31 cellular contexts compared by ENCODE assay signal in genomic region chr1:169571450-169571849, GRCh38. TPM values are rescaled to one million over a fixed set of nuclear protein-coding genes. Genes with fewer than 3 reads are reported as not detected.
"Had no signal": no experiment of that assay in that cellular context is flagged by ENCODE, and none has a peak within 500 bp of the region (broad histone marks: within the 10 kb centered on the region; RNA-seq: fewer than 3 reads in every experiment).

No MANE protein-coding gene starts in this region.

- H3K27ac Mint-ChIP-seq: activated CD4-positive, alpha-beta T cell treated with anti-CD3 and anti-CD28 coated beads, Interleukin-2, amount 10 ng/mL, durations not matched to agents 24 days and 14 days; activated CD8-positive, alpha-beta memory T cell treated with anti-CD3 and anti-CD28 coated beads, Interleukin-2, amount 10 ng/mL, durations not matched to agents 7 days and 5 days; activated CD8-positive, alpha-beta T cell treated with anti-CD3 and anti-CD28 coated beads, Interleukin-2, amount 10 ng/mL, durations not matched to agents 7 days and 5 days; activated naive CD8-positive, alpha-beta T cell; naive B cell; nephron progenitor cell; stimulated activated memory B cell treated with anti-CD40 and anti-IgM and Interleukin-4, amounts not matched to agents 10 μg/mL and 1 μg/mL and 100 μg/mL, for 72 hours; stimulated activated naive CD8-positive, alpha-beta T cell treated with anti-CD3 and anti-CD28 coated beads, Interleukin-15, amount 100 ng/mL, for 72 hours had no signal

- H3K27ac ChIP-seq: epithelial cell of prostate, esophagus squamous epithelium, heart right ventricle, neutrophil, sigmoid colon, upper lobe of left lung, WERI-Rb-1 had no signal

- DNase-seq: activated CD4-positive, alpha-beta T cell treated with anti-CD3 and anti-CD28 coated beads, Interleukin-2, amount 10 ng/mL, durations not matched to agents 24 days and 14 days; activated CD8-positive, alpha-beta memory T cell treated with anti-CD3 and anti-CD28 coated beads, Interleukin-2, amount 10 ng/mL, durations not matched to agents 7 days and 5 days; activated CD8-positive, alpha-beta T cell treated with anti-CD3 and anti-CD28 coated beads, Interleukin-2, amount 10 ng/mL, durations not matched to agents 7 days and 5 days; activated naive CD4-positive, alpha-beta T cell; activated T-cell treated with anti-CD3 and anti-CD28 coated beads, Interleukin-2, amount 50 U/mL, for 48 hours; anterior cingulate cortex; dermis blood vessel endothelial cell; effector CD4-positive, alpha-beta T cell; esophagus squamous epithelium; foreskin melanocyte; heart right ventricle; naive B cell; nephron progenitor cell; sigmoid colon; stimulated activated CD4-positive, alpha-beta T cell treated with anti-CD3 and anti-CD28 coated beads, Interleukin-1b, Interleukin-23, amount 100 ng/mL, for 48 hours; stimulated activated CD4-positive, alpha-beta T cell treated with anti-CD3 and anti-CD28 coated beads, Interleukin-4, amount 100 ng/mL, for 4 hours; stimulated activated CD8-positive, alpha-beta memory T cell treated with anti-CD3 and anti-CD28 coated beads, Interleukin-4, amount 100 ng/mL, for 48 hours; stimulated activated naive CD8-positive, alpha-beta T cell treated with anti-CD3 and anti-CD28 coated beads, Interleukin-15, amount 100 ng/mL, for 72 hours; substantia nigra; T-helper 9 cell; upper lobe of left lung; WERI-Rb-1 had no signal

- H3K4me1 Mint-ChIP-seq: naive B cell; nephron progenitor cell; stimulated activated memory B cell treated with anti-CD40 and anti-IgM and Interleukin-4, amounts not matched to agents 10 μg/mL and 1 μg/mL and 100 μg/mL, for 72 hours; stimulated activated naive CD8-positive, alpha-beta T cell treated with anti-CD3 and anti-CD28 coated beads, Interleukin-15, amount 100 ng/mL, for 72 hours had no signal

- H3K36me3 Mint-ChIP-seq: stimulated activated memory B cell treated with anti-CD40 and anti-IgM and Interleukin-4, amounts not matched to agents 10 μg/mL and 1 μg/mL and 100 μg/mL, for 72 hours had no signal

- H3K36me3 ChIP-seq: esophagus squamous epithelium, heart right ventricle, sigmoid colon, upper lobe of left lung, WERI-Rb-1 had no signal

- H3K4me3 Mint-ChIP-seq: activated CD4-positive, alpha-beta T cell treated with anti-CD3 and anti-CD28 coated beads, Interleukin-2, amount 10 ng/mL, durations not matched to agents 24 days and 14 days; activated CD8-positive, alpha-beta memory T cell treated with anti-CD3 and anti-CD28 coated beads, Interleukin-2, amount 10 ng/mL, durations not matched to agents 7 days and 5 days; activated CD8-positive, alpha-beta T cell treated with anti-CD3 and anti-CD28 coated beads, Interleukin-2, amount 10 ng/mL, durations not matched to agents 7 days and 5 days; activated naive CD8-positive, alpha-beta T cell; naive B cell; nephron progenitor cell; stimulated activated memory B cell treated with anti-CD40 and anti-IgM and Interleukin-4, amounts not matched to agents 10 μg/mL and 1 μg/mL and 100 μg/mL, for 72 hours; stimulated activated naive CD8-positive, alpha-beta T cell treated with anti-CD3 and anti-CD28 coated beads, Interleukin-15, amount 100 ng/mL, for 72 hours had no signal

- H3K4me1 ChIP-seq: esophagus squamous epithelium, upper lobe of left lung had no signal

- H3K9me3 Mint-ChIP-seq: activated CD4-positive, alpha-beta T cell treated with anti-CD3 and anti-CD28 coated beads, Interleukin-2, amount 10 ng/mL, durations not matched to agents 24 days and 14 days; naive B cell; nephron progenitor cell; stimulated activated memory B cell treated with anti-CD40 and anti-IgM and Interleukin-4, amounts not matched to agents 10 μg/mL and 1 μg/mL and 100 μg/mL, for 72 hours; stimulated activated naive CD8-positive, alpha-beta T cell treated with anti-CD3 and anti-CD28 coated beads, Interleukin-15, amount 100 ng/mL, for 72 hours had no signal

- H3K4me3 ChIP-seq: esophagus squamous epithelium, heart right ventricle, lung, sigmoid colon, upper lobe of left lung had no signal

- H3K9me3 ChIP-seq: esophagus squamous epithelium, heart right ventricle, neutrophil, sigmoid colon, upper lobe of left lung had no signal

- ATAC-seq: activated CD8-positive, alpha-beta memory T cell treated with anti-CD3 and anti-CD28 coated beads, Interleukin-2, amount 10 ng/mL, durations not matched to agents 7 days and 5 days; activated CD8-positive, alpha-beta T cell treated with anti-CD3 and anti-CD28 coated beads, Interleukin-2, amount 10 ng/mL, durations not matched to agents 7 days and 5 days; stimulated activated memory B cell treated with anti-CD40 and anti-IgM and Interleukin-4, amounts not matched to agents 10 μg/mL and 1 μg/mL and 100 μg/mL, for 72 hours; stimulated activated naive CD8-positive, alpha-beta T cell treated with anti-CD3 and anti-CD28 coated beads, Interleukin-15, amount 100 ng/mL, for 72 hours had no signal

- H3K27me3 ChIP-seq: neutrophil, sigmoid colon, upper lobe of left lung had no signal

- H3K27me3 Mint-ChIP-seq: activated CD4-positive, alpha-beta T cell treated with anti-CD3 and anti-CD28 coated beads, Interleukin-2, amount 10 ng/mL, durations not matched to agents 24 days and 14 days; activated CD8-positive, alpha-beta memory T cell treated with anti-CD3 and anti-CD28 coated beads, Interleukin-2, amount 10 ng/mL, durations not matched to agents 7 days and 5 days; activated naive CD8-positive, alpha-beta T cell; stimulated activated naive CD8-positive, alpha-beta T cell treated with anti-CD3 and anti-CD28 coated beads, Interleukin-15, amount 100 ng/mL, for 72 hours had no signal

RNA-seq across cellular contexts. Expression of gene F5, which starts 14.8 kb away (rescaled TPM):
- total RNA-seq: bronchial epithelial cell, dermis blood vessel endothelial cell, glomerular endothelial cell, osteocyte had no signal

RNA-seq across cellular contexts. Expression of gene SELP, which starts 58.5 kb away (rescaled TPM):
- total RNA-seq: activated CD4-positive, alpha-beta T cell treated with anti-CD3 and anti-CD28 coated beads, Interleukin-2, amount 10 ng/mL, durations not matched to agents 24 days and 14 days; bronchial epithelial cell; osteocyte; renal cortical epithelial cell had no signal
